11 cellular contexts compared by ENCODE assay signal in the genomic region with DNA sequence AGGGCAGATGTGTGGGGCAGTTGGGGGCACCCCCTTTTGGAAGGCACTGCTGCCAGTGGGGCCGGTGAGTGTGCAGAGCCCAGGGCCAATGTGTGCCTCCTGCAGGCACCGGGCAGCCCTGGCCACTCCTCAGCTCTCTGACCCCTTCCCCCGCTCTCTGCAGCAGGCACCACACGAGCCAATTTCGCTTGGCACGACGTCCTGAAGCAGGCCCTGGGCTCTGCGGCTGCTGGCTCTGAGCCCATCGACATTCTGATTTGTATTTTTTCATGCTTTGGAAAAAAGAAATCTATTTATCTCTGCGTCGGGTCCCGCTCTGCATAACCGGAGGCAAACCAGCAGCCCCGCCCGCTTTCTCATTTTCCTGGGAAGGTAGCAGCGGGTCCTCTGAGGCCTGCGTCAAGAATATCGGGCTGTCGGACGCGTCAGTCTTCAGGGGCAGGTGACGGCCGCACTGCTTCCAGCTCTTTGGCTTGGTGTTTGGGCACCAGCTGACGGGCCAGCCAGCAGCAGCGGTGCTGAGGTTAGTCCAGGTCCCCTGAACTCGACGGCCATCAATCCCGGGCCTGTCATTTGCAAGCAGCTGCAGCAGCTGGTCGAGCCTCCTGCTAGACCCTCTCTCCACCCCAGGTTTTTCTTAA.
DNase-seq lines count a peak whose midpoint lies in the region; ATAC-seq and TF ChIP-seq lines count a peak whose summit lies in the region.
"Had no signal": no experiment of that assay in that cellular context is flagged by ENCODE, and none has a peak within 500 bp of the region (broad histone marks: within the 10 kb centered on the region; RNA-seq: fewer than 3 reads in every experiment).

No MANE protein-coding gene starts in this region.

- peaks cover 29% of the 10 kb centered on the region for H3K36me3 ChIP-seq in endodermal cell (ENCODE audit: control insufficient read depth, insufficient read depth, low read length)
- peaks cover 0 to 2% of the 10 kb centered on the region in 2 donors for H3K36me3 ChIP-seq in aorta (ENCODE audit: control insufficient read depth in 1 of 2, insufficient read depth in 2 of 2, low read length in 1 of 2)

- no peaks in the 10 kb centered on the region for H3K27me3 Mint-ChIP-seq in endodermal cell (ENCODE audit: insufficient read depth)

- no peak overlapping the region for H3K4me3 Mint-ChIP-seq in endodermal cell

- H3K27me3 ChIP-seq in endodermal cell (ENCODE audit: control insufficient read depth, insufficient read depth, low read length, poor library complexity, severe bottlenecking) (no peaks in the 10 kb centered on the region), aorta (ENCODE audit: control insufficient read depth in 1 of 2, insufficient read depth in 2 of 2, low read length in 1 of 2) (no peaks in the 10 kb centered on the region)

- H3K4me1 ChIP-seq in endodermal cell (ENCODE audit: control insufficient read depth, insufficient read depth, low read length) (no peaks in the 10 kb centered on the region), aorta (ENCODE audit: control insufficient read depth in 1 of 2, insufficient read depth in 2 of 2, low read length in 2 of 2) (peaks cover 2% of the 10 kb centered on the region in 2 donors)

- intact Hi-C loops in aorta (cut with DNase I), result no loop called here

- H3K27ac Mint-ChIP-seq in endodermal cell, result no peak overlapping the region

- WGBS in endodermal cell (ENCODE audit: insufficient coverage in 1 of 2, insufficient read length in 1 of 2), 2 experiments, result 92% methylated on average over 23 to 29 of the region's 29 CpGs
- WGBS in aorta, 2 donors, result 2 to 9% methylated on average over 29 of the region's 29 CpGs

- peaks cover 36% of the 10 kb centered on the region for H3K36me3 Mint-ChIP-seq in endodermal cell (ENCODE audit: low read depth)

- peaks cover 29% of the 10 kb centered on the region for H3K9me3 Mint-ChIP-seq in endodermal cell

- ATAC-seq in aorta (ENCODE audit: low FRiP score), result peak; percentile 66

- H3K27ac ChIP-seq in endodermal cell (ENCODE audit: low read depth, low read length) (peak overlapping the region; percentile 73), aorta (ENCODE audit: low read depth in 1 of 2, low read length in 2 of 2) (peak overlapping the region; percentile 36 to 39)
- H3K27ac ChIP-seq: epithelial cell of prostate had no signal

- DNase-seq in NCI-H2171 treated with DMSO at 0.1 percent for 48 hours (lab: John Stamatoyannopoulos, UW) (peak; percentile 39), NCI-H2171 (lab: John Stamatoyannopoulos, UW) (no peak), endodermal cell (no peak), midbrain (lab: John Stamatoyannopoulos, UW) (peak; percentile 24), aorta (peak; percentile 87 to 88), NCI-H510A treated with DMSO at 0.1 percent for 48 hours (lab: John Stamatoyannopoulos, UW) (no peak)
- no peak for DNase-seq in stimulated activated naive CD4-positive, alpha-beta T cell (lab: John Stamatoyannopoulos, UW)
- DNase-seq in stimulated activated CD4-positive, alpha-beta T cell treated with anti-CD3 and anti-CD28 coated beads, Interleukin-15, amount 100 ng/mL, for 24 hours, result no peak
- DNase-seq: NCI-H1436, T-helper 1 cell had no signal

- H3K9ac ChIP-seq in endodermal cell (ENCODE audit: extremely low read depth, low read length, poor library complexity, severe bottlenecking), result no peak overlapping the region

- H3K9me3 ChIP-seq in endodermal cell (ENCODE audit: control insufficient read depth, low read length) (peaks cover 24% of the 10 kb centered on the region), aorta (ENCODE audit: control insufficient read depth, low read length) (no peaks in the 10 kb centered on the region)

- H3K4me1 Mint-ChIP-seq in endodermal cell, result no peaks in the 10 kb centered on the region

- no peak for TF ChIP-seq CTCF in endodermal cell (conservative IDR thresholded peaks at IDR 0.05)

- no peak overlapping the region for H3K4me3 ChIP-seq in endodermal cell (ENCODE audit: low read length)
- H3K4me3 ChIP-seq in aorta (ENCODE audit: low read length in 2 of 2), result no peak overlapping the region

Comparison
In these comparisons a context has a peak if more than half of its experiments do, and no peak if none do; other contexts are left out.
1. DNase-seq: peak in NCI-H2171 treated with DMSO at 0.1 percent for 48 hours (single experiment), midbrain (single experiment) and aorta (2 of 2); none in NCI-H2171 (single experiment), endodermal cell (single experiment), stimulated activated naive CD4-positive, alpha-beta T cell (0 of 6), NCI-H510A treated with DMSO at 0.1 percent for 48 hours (single experiment) and stimulated activated CD4-positive, alpha-beta T cell treated with anti-CD3 and anti-CD28 coated beads, Interleukin-15, amount 100 ng/mL, for 24 hours (single experiment).